Comparison of ENCODE assay signal across 8 cellular contexts in the genomic region with DNA sequence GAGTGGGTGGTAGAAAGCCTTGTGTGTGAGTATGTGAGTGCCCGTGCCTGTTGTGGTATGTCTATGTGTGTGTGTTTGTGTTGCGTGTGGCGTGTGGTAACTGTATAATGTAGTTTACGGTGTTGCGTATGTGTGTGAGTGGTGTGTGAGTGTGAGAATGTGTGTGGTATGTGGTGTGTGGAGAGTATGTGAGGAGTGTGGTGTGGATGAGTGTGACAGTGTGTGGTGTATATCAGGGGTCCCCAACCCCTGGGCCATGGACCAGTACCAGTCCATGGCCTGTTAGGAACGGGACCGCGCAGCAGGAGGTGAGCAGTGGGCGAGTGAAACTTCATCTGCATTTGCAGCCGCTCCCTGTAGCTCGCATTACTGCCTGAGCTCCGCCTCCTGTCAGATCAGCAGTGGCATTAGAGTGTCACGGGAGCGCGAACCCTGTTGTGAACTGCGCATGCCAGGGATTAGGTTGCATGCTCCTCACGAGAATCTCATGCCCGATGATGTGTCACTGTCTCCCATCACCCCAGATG. TPM values are rescaled to one million over a fixed set of nuclear protein-coding genes. Genes with fewer than 3 reads are reported as not detected.
A peak's percentile ranks its signal among the peaks of the same experiment; 100 is the strongest.
DNase-seq lines count a peak whose midpoint lies in the region; ATAC-seq, FAIRE-seq and TF ChIP-seq lines count a peak whose summit lies in the region.

No MANE protein-coding gene starts in this region.

- H3K36me3 Mint-ChIP-seq in neural crest cell (ENCODE audit: low read depth), result no peaks in the 10 kb centered on the region

- H3K9me3 ChIP-seq in MM.1S (replicated peaks; ENCODE audit: insufficient read depth, low read length), result no peaks in the 10 kb centered on the region

- H3K27ac Mint-ChIP-seq in neural crest cell (ENCODE audit: unreplicated experiment), result no peak overlapping the region

- peaks cover 20% of the 10 kb centered on the region for H3K27me3 Mint-ChIP-seq in neural crest cell (ENCODE audit: low read depth)

- no peak for TF ChIP-seq POLR2A in H54 (IDR thresholded peaks at IDR 0.05; ENCODE audit: low read depth, low read length)

- TF ChIP-seq CTCF in choroid plexus epithelial cell (conservative IDR thresholded peaks at IDR 0.05; ENCODE audit: low read depth, low read length) (no peak), neural crest cell (conservative IDR thresholded peaks at IDR 0.05) (no peak), MM.1S (IDR thresholded peaks at IDR 0.05; ENCODE audit: low read length) (no peak)

- no peaks in the 10 kb centered on the region; the same call in 1 of the 2 replicates for H3K4me1 ChIP-seq in MM.1S (ENCODE audit: low read length)

- H3K27ac ChIP-seq in MM.1S (ENCODE audit: low read length), result no peak overlapping the region

- peaks cover 4% of the 10 kb centered on the region; the same call in 1 of the 2 replicates for H3K27me3 ChIP-seq in MM.1S (replicated peaks; ENCODE audit: insufficient read depth, low read length)

- ATAC-seq in GM21381 (IDR thresholded peaks at IDR 0.05; ENCODE audit: unreplicated experiment), result no peak

- no peaks in the 10 kb centered on the region for H3K9me2 ChIP-seq in MM.1S (replicated peaks; ENCODE audit: insufficient read depth, low read length)

- FAIRE-seq in H54 (lab: Jason Lieb, UNC), result no peak

- H3K4me3 ChIP-seq in choroid plexus epithelial cell (ENCODE audit: low read depth, low read length) (no peak overlapping the region), MM.1S (ENCODE audit: low read length) (no peak overlapping the region)

- peak; percentile 65 for DNase-seq in DMS53 treated with DMSO at 0.1 percent for 48 hours (lab: John Stamatoyannopoulos, UW; ENCODE audit: unreplicated experiment)
- peak; percentile 85 for DNase-seq in NCI-H2171 (lab: John Stamatoyannopoulos, UW)
- peak; percentile 76 for DNase-seq in choroid plexus epithelial cell (ENCODE audit: low read depth)
- DNase-seq in neural crest cell (ENCODE audit: low read depth, low spot score), result peak; percentile 22
- no peak for DNase-seq in MM.1S
- DNase-seq in activated CD8-positive, alpha-beta memory T cell treated with anti-CD3 and anti-CD28 coated beads for 24 hours, result no peak
- DNase-seq in H54 (ENCODE audit: insufficient read length, low spot score), result no peak

- no peaks in the 10 kb centered on the region for H3F3A ChIP-seq in MM.1S (ENCODE audit: insufficient read depth, low read length)

- H3K4me2 ChIP-seq in MM.1S (ENCODE audit: low read depth, low read length), result no peak overlapping the region

- H3K4me1 Mint-ChIP-seq in neural crest cell, result no peaks in the 10 kb centered on the region

- H2AFZ ChIP-seq in MM.1S (ENCODE audit: low read length), result no peak overlapping the region

- H3K9ac ChIP-seq in MM.1S (ENCODE audit: low read length), result no peak overlapping the region

- H3K79me2 ChIP-seq in MM.1S (ENCODE audit: low read length), result no peaks in the 10 kb centered on the region

- no peaks in the 10 kb centered on the region for H3K36me3 ChIP-seq in MM.1S (replicated peaks; ENCODE audit: insufficient read depth, low read length)

- H4K20me1 ChIP-seq in MM.1S (ENCODE audit: insufficient read depth, low read length), result no peaks in the 10 kb centered on the region

- H3K9me3 Mint-ChIP-seq in neural crest cell, result no peaks in the 10 kb centered on the region

- H3K4me3 Mint-ChIP-seq in neural crest cell, result no peak overlapping the region

RNA-seq across cellular contexts. Expression of a gene that starts 5.7 kb away (rescaled TPM):
- not detected in 2 replicates for total RNA-seq in neural crest cell

RNA-seq across cellular contexts. Expression of a gene that starts 19.3 kb away (rescaled TPM):
- 60.7 and 64.8 TPM in 2 replicates for total RNA-seq in neural crest cell

RNA-seq across cellular contexts. Expression of a gene that starts 49.8 kb away (rescaled TPM):
- total RNA-seq in neural crest cell, result 56.9 and 60.2 TPM in 2 replicates

Comparison
In these comparisons a context has a peak if more than half of its experiments do, and no peak if none do; other contexts are left out.
1. DNase-seq: peak in DMS53 treated with DMSO at 0.1 percent for 48 hours (single experiment), NCI-H2171 (single experiment), choroid plexus epithelial cell (single experiment) and neural crest cell (single experiment); none in MM.1S (single experiment), activated CD8-positive, alpha-beta memory T cell treated with anti-CD3 and anti-CD28 coated beads for 24 hours (single experiment) and H54 (single experiment).